ENCODE assay signal across 14 cellular contexts in genomic region chr11:73269353-73270088, GRCh38. TPM values are rescaled to one million over a fixed set of nuclear protein-coding genes. Genes with fewer than 3 reads are reported as not detected.
DNase-seq lines count a peak whose midpoint lies in the region; ATAC-seq, FAIRE-seq and TF ChIP-seq lines count a peak whose summit lies in the region.
"Had no signal": no experiment of that assay in that cellular context is flagged by ENCODE, and none has a peak within 500 bp of the region (broad histone marks: within the 10 kb centered on the region; RNA-seq: fewer than 3 reads in every experiment).

No MANE protein-coding gene starts in this region.

- peak overlapping the region in 1 of 2 experiments; percentile 4 for H3K18ac ChIP-seq in mesenchymal stem cell (ENCODE audit: low read depth in 1 of 2, low read length in 2 of 2)

- H3K4me3 ChIP-seq in mesenchymal stem cell (ENCODE audit: insufficient read depth in 1 of 2, low read depth in 1 of 2, low read length in 2 of 2), result no peak overlapping the region
- H3K4me3 ChIP-seq: body of pancreas had no signal

- DNase-seq in COLO668 (lab: John Stamatoyannopoulos, UW; ENCODE audit: unreplicated experiment) (peak; percentile 7), GM12892 (ENCODE audit: insufficient read length) (no peak), SK-N-DZ (ENCODE audit: low spot score) (peak; percentile 47), mesenchymal stem cell (no peak)
- no peak for DNase-seq in stimulated activated naive CD4-positive, alpha-beta T cell (lab: John Stamatoyannopoulos, UW)
- DNase-seq: activated naive CD4-positive, alpha-beta T cell treated with Interleukin-2 at 50 U/mL for 16 hours; body of pancreas; CD4-positive, CD25-positive, alpha-beta regulatory T cell; GOT3; NCI-H2107 had no signal

- ATAC-seq in GM19035 (IDR thresholded peaks at IDR 0.05; ENCODE audit: unreplicated experiment), result no peak
- ATAC-seq in HG03280 (IDR thresholded peaks at IDR 0.05; ENCODE audit: unreplicated experiment), result no peak
- ATAC-seq in HG02870 (IDR thresholded peaks at IDR 0.05; ENCODE audit: unreplicated experiment), result no peak
- ATAC-seq: body of pancreas had no signal

- H3K4ac ChIP-seq in mesenchymal stem cell (ENCODE audit: low read depth in 1 of 2, low read length in 2 of 2), result no peak overlapping the region

- WGBS in mesenchymal stem cell, result 64% methylated on average over 7 of the region's 8 CpGs

- H3K27ac ChIP-seq in mesenchymal stem cell (ENCODE audit: low read length, poor library complexity, severe bottlenecking), result no peak overlapping the region
- H3K27ac ChIP-seq: body of pancreas, neutrophil had no signal

- peaks cover 10 to 29% of the 10 kb centered on the region in 2 experiments for H3K27me3 ChIP-seq in mesenchymal stem cell (ENCODE audit: control insufficient read depth in 1 of 2, insufficient read depth in 1 of 2, low read length in 2 of 2)

- H2AK5ac ChIP-seq in mesenchymal stem cell (ENCODE audit: low read length, severe bottlenecking), result no peak overlapping the region

- no peak overlapping the region for H3K4me2 ChIP-seq in mesenchymal stem cell (ENCODE audit: low read length, poor library complexity, severe bottlenecking)

- H2BK15ac ChIP-seq in mesenchymal stem cell (ENCODE audit: low read depth, poor library complexity, severe bottlenecking), result no peak overlapping the region

- peak overlapping the region; percentile 73 for H4K8ac ChIP-seq in mesenchymal stem cell (ENCODE audit: low read length)

- TF ChIP-seq POLR2A in GM12892 (IDR thresholded peaks at IDR 0.05; ENCODE audit: low read depth, low read length), result no peak

- H3K9me3 ChIP-seq in mesenchymal stem cell (ENCODE audit: control insufficient read depth, low read length), result no peaks in the 10 kb centered on the region
- H3K9me3 ChIP-seq: body of pancreas, neutrophil had no signal

- no peak overlapping the region for H3K14ac ChIP-seq in mesenchymal stem cell (ENCODE audit: low read length in 2 of 2)

- no peak overlapping the region for H4K91ac ChIP-seq in mesenchymal stem cell (ENCODE audit: low read length)

- H2AFZ ChIP-seq in mesenchymal stem cell (ENCODE audit: low read depth, low read length), result no peak overlapping the region

- peaks cover 12% of the 10 kb centered on the region for H3K4me1 ChIP-seq in mesenchymal stem cell (ENCODE audit: control insufficient read depth, insufficient read depth, low read depth, low read length)

- H3K79me1 ChIP-seq in mesenchymal stem cell (replicated peaks; ENCODE audit: low read length, poor library complexity, severe bottlenecking), result no peaks in the 10 kb centered on the region

- H2BK12ac ChIP-seq in mesenchymal stem cell (ENCODE audit: low read length in 2 of 2), result peak overlapping the region in 1 of 2 experiments; percentile 3

- peak; percentile 56 for FAIRE-seq in GM12892 (lab: Jason Lieb, UNC)

- H3K36me3 ChIP-seq in mesenchymal stem cell (ENCODE audit: control insufficient read depth in 1 of 2, insufficient read depth in 2 of 2, low read depth in 1 of 2, low read length in 2 of 2), result no peaks in the 10 kb centered on the region
- H3K36me3 ChIP-seq: neutrophil had no signal

- no peak overlapping the region for H2BK5ac ChIP-seq in mesenchymal stem cell (ENCODE audit: low read depth, low read length, poor library complexity, severe bottlenecking)

- H3K23ac ChIP-seq in mesenchymal stem cell (ENCODE audit: low read length in 2 of 2), result no peak overlapping the region

- H3K9ac ChIP-seq in mesenchymal stem cell (ENCODE audit: low read length), result no peak overlapping the region

- H2BK120ac ChIP-seq in mesenchymal stem cell (ENCODE audit: low read depth, low read length), result no peak overlapping the region

RNA-seq across cellular contexts. Expression of gene P2RY6, which starts 2.6 kb away (rescaled TPM):
- 0.13 TPM for polyA plus RNA-seq in GM12892 (2012; ENCODE audit: missing spikeins)
- 0.16 and 2.5 TPM in 2 replicates for polyA plus RNA-seq in SK-N-DZ (2014; cell fraction: cytosol; rRNA removed)
- polyA plus RNA-seq in SK-N-DZ (2014; cell fraction: nucleus; rRNA removed), result 0.25 TPM in 1 of 2 replicates, not detected in the other
- 0.35 TPM for polyA plus RNA-seq in mesenchymal stem cell (2013, experiment 1 of 2)
- 0.21 TPM for polyA plus RNA-seq in mesenchymal stem cell (2013, experiment 2 of 2)
- polyA plus RNA-seq: CD4-positive, CD25-positive, alpha-beta regulatory T cell had no signal

RNA-seq across cellular contexts. Expression of gene ARHGEF17, which starts 38.6 kb away (rescaled TPM):
- polyA plus RNA-seq in GM12892 (2012; ENCODE audit: missing spikeins), result 8.9 TPM
- 10.9 and 15.1 TPM in 2 replicates for polyA plus RNA-seq in SK-N-DZ (2014; cell fraction: cytosol; rRNA removed)
- polyA plus RNA-seq in SK-N-DZ (2014; cell fraction: nucleus; rRNA removed), result 97.3 and 116 TPM in 2 replicates
- 69.6 TPM for polyA plus RNA-seq in mesenchymal stem cell (2013, experiment 1 of 2)
- 65.7 TPM for polyA plus RNA-seq in mesenchymal stem cell (2013, experiment 2 of 2)
- polyA plus RNA-seq: CD4-positive, CD25-positive, alpha-beta regulatory T cell had no signal

RNA-seq across cellular contexts. Expression of gene P2RY2, which starts 51.4 kb away (rescaled TPM):
- not detected for polyA plus RNA-seq in GM12892 (2012; ENCODE audit: missing spikeins)
- not detected in 2 replicates for polyA plus RNA-seq in SK-N-DZ (2014; cell fraction: cytosol; rRNA removed)
- not detected in 2 replicates for polyA plus RNA-seq in SK-N-DZ (2014; cell fraction: nucleus; rRNA removed)
- polyA plus RNA-seq in mesenchymal stem cell (2013, experiment 1 of 2), result 0.01 TPM
- polyA plus RNA-seq in mesenchymal stem cell (2013, experiment 2 of 2), result 0.03 TPM
- polyA plus RNA-seq: CD4-positive, CD25-positive, alpha-beta regulatory T cell had no signal

Comparison
In these comparisons a context has a peak if more than half of its experiments do, and no peak if none do; other contexts are left out.
1. DNase-seq: peak in COLO668 (single experiment) and SK-N-DZ (single experiment); none in GM12892 (single experiment), mesenchymal stem cell (single experiment) and stimulated activated naive CD4-positive, alpha-beta T cell (0 of 6).